18 cellular contexts compared by ENCODE assay signal in the genomic region with DNA sequence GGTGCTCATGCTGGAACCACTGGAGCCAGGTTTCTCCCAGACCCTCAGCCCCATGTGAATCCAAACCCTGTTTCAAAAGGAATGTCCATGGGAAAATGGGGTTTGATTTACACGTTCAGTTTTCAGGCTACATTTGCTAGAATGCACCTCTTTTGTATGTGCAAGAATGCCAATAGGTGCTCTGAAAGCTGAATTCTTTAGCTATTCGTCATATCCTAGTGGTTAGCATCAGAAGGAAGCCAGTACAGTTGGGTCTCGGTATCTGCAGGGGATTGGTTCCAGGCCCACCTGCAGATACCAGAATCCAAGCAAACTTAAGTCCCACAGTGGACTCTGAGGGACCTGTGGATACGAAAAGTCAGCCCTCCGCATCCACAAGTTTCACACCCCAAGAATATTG.
DNase-seq lines count a peak whose midpoint lies in the region; ATAC-seq and TF ChIP-seq lines count a peak whose summit lies in the region.
"Had no signal": no experiment of that assay in that cellular context is flagged by ENCODE, and none has a peak within 500 bp of the region (broad histone marks: within the 10 kb centered on the region; RNA-seq: fewer than 3 reads in every experiment).

No MANE protein-coding gene starts in this region.

- POLR2A ChIA-PET in HCT116 (lab: Charles Lee), result no interaction called here
- POLR2A ChIA-PET in RWPE1 (lab: Yijun Ruan, JAX; ENCODE audit: low non-redundant PET), result no interaction called here

- H3K36me3 Mint-ChIP-seq in stimulated activated effector memory CD8-positive, alpha-beta T cell treated with anti-CD3 and anti-CD28 coated beads, Interleukin-12 subunit alpha, Interleukin-12 subunit beta, amount 100 ng/mL, for 72 hours, result peaks cover 10% of the 10 kb centered on the region
- H3K36me3 Mint-ChIP-seq: CD4-positive, CD25-positive, alpha-beta regulatory T cell had no signal

- H3K4me2 ChIP-seq in HCT116 (ENCODE audit: low read length), result peak overlapping the region; percentile 13; the same call in 1 of the 2 replicates

- no peak overlapping the region for H3K9ac ChIP-seq in HCT116 (ENCODE audit: low read length)

- ATAC-seq in HCT116 (no peak), HG03135 (IDR thresholded peaks at IDR 0.05; ENCODE audit: unreplicated experiment) (no peak)
- ATAC-seq in stimulated activated effector memory CD8-positive, alpha-beta T cell treated with anti-CD3 and anti-CD28 coated beads, Interleukin-12 subunit alpha, Interleukin-12 subunit beta, amount 100 ng/mL, for 72 hours, result no peak

- no TSS peak for BruUV-seq in HCT116 (replicated peaks; lab: Mats Ljungman, UMichigan)

- no peak overlapping the region for H2AFZ ChIP-seq in HCT116 (ENCODE audit: low read depth, low read length, poor library complexity, severe bottlenecking)

- CTCF ChIA-PET in HCT116 (lab: Charles Lee) (no interaction called here), RWPE1 (lab: Yijun Ruan, JAX) (no interaction called here)

- H3K79me2 ChIP-seq in HCT116 (ENCODE audit: insufficient read depth, low read length), result no peaks in the 10 kb centered on the region

- no peak overlapping the region for H3K4me3 Mint-ChIP-seq in stimulated activated effector memory CD8-positive, alpha-beta T cell treated with anti-CD3 and anti-CD28 coated beads, Interleukin-12 subunit alpha, Interleukin-12 subunit beta, amount 100 ng/mL, for 72 hours
- H3K4me3 Mint-ChIP-seq: B cell; CD4-positive, CD25-positive, alpha-beta regulatory T cell; IgD-negative memory B cell had no signal

- H3K36me3 ChIP-seq in HCT116 (ENCODE audit: control insufficient read depth in 1 of 2, insufficient read depth in 2 of 2, low read length in 2 of 2), result no peaks in the 10 kb centered on the region
- H3K36me3 ChIP-seq: SJCRH30 had no signal

- peak overlapping the region; percentile 30 for H3K27ac Mint-ChIP-seq in stimulated activated effector memory CD8-positive, alpha-beta T cell treated with anti-CD3 and anti-CD28 coated beads, Interleukin-12 subunit alpha, Interleukin-12 subunit beta, amount 100 ng/mL, for 72 hours
- H3K27ac Mint-ChIP-seq: B cell; CD4-positive, CD25-positive, alpha-beta regulatory T cell; IgD-negative memory B cell had no signal

- no peaks in the 10 kb centered on the region for H3K9me3 Mint-ChIP-seq in stimulated activated effector memory CD8-positive, alpha-beta T cell treated with anti-CD3 and anti-CD28 coated beads, Interleukin-12 subunit alpha, Interleukin-12 subunit beta, amount 100 ng/mL, for 72 hours

- no peak for TF ChIP-seq POLR2A in HCT116 (IDR thresholded peaks at IDR 0.05; ENCODE audit: borderline replicate concordance, extremely low read depth, insufficient read depth, insufficient read length)

- H3K27ac ChIP-seq in HCT116 (ENCODE audit: low read depth, low read length), result no peak overlapping the region
- no peak overlapping the region for H3K27ac ChIP-seq in RWPE1
- H3K27ac ChIP-seq: SJCRH30 had no signal

- no peaks in the 10 kb centered on the region for H4K20me1 ChIP-seq in HCT116 (ENCODE audit: insufficient read depth)

- H3K9me3 ChIP-seq in HCT116 (ENCODE audit: control insufficient read depth in 1 of 2, insufficient read depth in 1 of 2, low read depth in 1 of 2, low read length in 2 of 2), result no peaks in the 10 kb centered on the region
- H3K9me3 ChIP-seq: Caco-2, SJCRH30 had no signal

- no peaks in the 10 kb centered on the region for H3K9me2 ChIP-seq in HCT116 (ENCODE audit: insufficient read depth)

- no peak for TF ChIP-seq RAD21 in HCT116 (IDR thresholded peaks at IDR 0.05; ENCODE audit: low read depth)

- intact Hi-C loops in HCT116 (cut with micrococcal nuclease), result no loop called here

- H3K27me3 ChIP-seq in HCT116 (ENCODE audit: insufficient read depth, low read length), result no peaks in the 10 kb centered on the region
- H3K27me3 ChIP-seq: SJCRH30 had no signal

- no peak overlapping the region for H3K4me3 ChIP-seq in HCT116 (replicated peaks in 1 of 2; ENCODE audit: low read depth in 1 of 2, low read length in 2 of 2)
- H3K4me3 ChIP-seq: SJCRH30 had no signal

- peaks cover 40% of the 10 kb centered on the region for H3K4me1 Mint-ChIP-seq in stimulated activated effector memory CD8-positive, alpha-beta T cell treated with anti-CD3 and anti-CD28 coated beads, Interleukin-12 subunit alpha, Interleukin-12 subunit beta, amount 100 ng/mL, for 72 hours

- peaks cover 8 to 16% of the 10 kb centered on the region in 2 experiments; a peak in 2 of 4 replicates for H3K4me1 ChIP-seq in HCT116 (ENCODE audit: control insufficient read depth in 1 of 2, insufficient read depth in 2 of 2, low read length in 2 of 2)
- H3K4me1 ChIP-seq: Caco-2, SJCRH30 had no signal

- RAD21 ChIA-PET in HCT116 (lab: Charles Lee; ENCODE audit: low non-redundant PET in 1 of 2, low total read pairs in 2 of 2, uncharacterized antibody in 2 of 2, unreplicated experiment in 2 of 2), result no interaction called here

- no peak for TF ChIP-seq CTCF in HCT116 (IDR thresholded peaks at IDR 0.05 in 2 of 3, conservative IDR thresholded peaks at IDR 0.05 in 1 of 3; ENCODE audit: borderline replicate concordance in 1 of 3, insufficient read depth in 1 of 3, low read depth in 2 of 3, low read length in 2 of 3)
- no peak for TF ChIP-seq CTCF in RWPE1 (conservative IDR thresholded peaks at IDR 0.05; ENCODE audit: low read depth)

- DNase-seq in HCT116 (ENCODE audit: low read depth, low spot score), result no peak
- peak; percentile 49 for DNase-seq in RWPE1 (ENCODE audit: low spot score)
- peak; percentile 37 for DNase-seq in glomerular visceral epithelial cell (ENCODE audit: extremely low spot score)
- no peak for DNase-seq in stimulated activated effector memory CD8-positive, alpha-beta T cell treated with anti-CD3 and anti-CD28 coated beads, Interleukin-12 subunit alpha, Interleukin-12 subunit beta, amount 100 ng/mL, for 72 hours (ENCODE audit: low spot score in 2 of 2)
- DNase-seq in NCI-H187 treated with DMSO at 0.1 percent for 48 hours (lab: John Stamatoyannopoulos, UW), result no peak
- no peak for DNase-seq in cerebellum (ENCODE audit: low spot score)
- DNase-seq: Caco-2; CD4-positive, CD25-positive, alpha-beta regulatory T cell; DMS153; Kasumi-1; NCI-H1105 treated with DMSO at 0.1 percent for 48 hours; NCI-H1694 treated with DMSO at 0.1 percent for 48 hours; NCI-H69; RPMI8226; SJCRH30 had no signal

TF ChIP-seq in HCT116, 20 proteins besides CTCF, POLR2A, EP300 and RAD21:
- TF ChIP-seq EGR1 (IDR thresholded peaks at IDR 0.05; ENCODE audit: low read depth), result no peak
TF ChIP-seq in HCT116: peak in this region for 0.

Comparison
In these comparisons a context has a peak if more than half of its experiments do, and no peak if none do; other contexts are left out.
1. DNase-seq: peak in RWPE1 (single experiment) and glomerular visceral epithelial cell (single experiment); none in HCT116 (single experiment), stimulated activated effector memory CD8-positive, alpha-beta T cell treated with anti-CD3 and anti-CD28 coated beads, Interleukin-12 subunit alpha, Interleukin-12 subunit beta, amount 100 ng/mL, for 72 hours (0 of 2), NCI-H187 treated with DMSO at 0.1 percent for 48 hours (single experiment) and cerebellum (single experiment).